In genomic region chr3:31748281-31749245, GRCh38 we compare ENCODE assay signal across 17 cellular contexts.
A peak's percentile ranks its signal among the peaks of the same experiment; 100 is the strongest.
DNase-seq lines count a peak whose midpoint lies in the region; ATAC-seq and TF ChIP-seq lines count a peak whose summit lies in the region.
"Had no signal": no experiment of that assay in that cellular context is flagged by ENCODE, and none has a peak within 500 bp of the region (broad histone marks: within the 10 kb centered on the region; RNA-seq: fewer than 3 reads in every experiment).

No MANE protein-coding gene starts in this region.

- DNase-seq in cardiac muscle cell (ENCODE audit: low read depth in 1 of 2, low spot score in 1 of 2) (peak in 1 of 2 donors; percentile 52), heart left ventricle (no peak), WTC11 (ENCODE audit: low spot score) (no peak), mesothelial cell of epicardium (ENCODE audit: low spot score in 2 of 2, unreplicated experiment in 2 of 2) (no peak), HPDE6-E6E7 (ENCODE audit: extremely low spot score) (no peak), A172 (ENCODE audit: low spot score) (no peak)
- DNase-seq: COR-L47, Kasumi-1, NCI-H1105 treated with DMSO at 0.1 percent for 48 hours, NCI-H1694 treated with DMSO at 0.1 percent for 48 hours, NCI-H2107, NCI-H446, NCI-H69, SHP77 treated with DMSO at 0.1 percent for 48 hours had no signal

- intact Hi-C loops in heart left ventricle (cut with DNase I): no loop called here

- H3K27ac ChIP-seq in cardiac muscle cell (peak overlapping the region; percentile 64), heart left ventricle (no peak overlapping the region)
- H3K27ac ChIP-seq: C4-2B had no signal

- WGBS in heart left ventricle, 4 donors: 67 to 72% (median 69%) methylated on average over 10 of the region's 10 CpGs

- H3K4me3 ChIP-seq in cardiac muscle cell: no peak overlapping the region
- no peak overlapping the region for H3K4me3 ChIP-seq in heart left ventricle

- H3K9me3 ChIP-seq in cardiac muscle cell (ENCODE audit: low read depth) (no peaks in the 10 kb centered on the region), heart left ventricle (no peaks in the 10 kb centered on the region)

- H3K9me3 Mint-ChIP-seq in WTC11: no peaks in the 10 kb centered on the region
- H3K9me3 Mint-ChIP-seq in mesothelial cell of epicardium: no peaks in the 10 kb centered on the region

- H3K4me1 ChIP-seq in cardiac muscle cell (ENCODE audit: low read depth): peaks cover 22% of the 10 kb centered on the region
- peaks cover 0 to 14% (median 0%) of the 10 kb centered on the region in 12 donors for H3K4me1 ChIP-seq in heart left ventricle

- no peaks in the 10 kb centered on the region for H3K27me3 Mint-ChIP-seq in WTC11 (ENCODE audit: low read depth)
- H3K27me3 Mint-ChIP-seq in mesothelial cell of epicardium (ENCODE audit: low read depth): no peaks in the 10 kb centered on the region

- no peak for TF ChIP-seq CTCF in cardiac muscle cell (IDR thresholded peaks at IDR 0.05; ENCODE audit: low read depth, low read length)
- TF ChIP-seq CTCF in heart left ventricle (IDR thresholded peaks at IDR 0.05): no peak
- no peak for TF ChIP-seq CTCF in WTC11 (IDR thresholded peaks at IDR 0.05)
- TF ChIP-seq CTCF in mesothelial cell of epicardium (IDR thresholded peaks at IDR 0.05; ENCODE audit: unreplicated experiment): no peak

- H3K36me3 Mint-ChIP-seq in WTC11: peaks cover 7% of the 10 kb centered on the region; the same call in 1 of the 2 replicates
- no peaks in the 10 kb centered on the region for H3K36me3 Mint-ChIP-seq in mesothelial cell of epicardium

- TF ChIP-seq POLR2A in heart left ventricle (IDR thresholded peaks at IDR 0.05): no peak
- no peak for TF ChIP-seq POLR2A in GM18505 (IDR thresholded peaks at IDR 0.05; ENCODE audit: borderline replicate concordance, extremely low read depth, insufficient read depth, insufficient read length)

- H3K4me3 Mint-ChIP-seq in WTC11 (no peak overlapping the region), mesothelial cell of epicardium (peak overlapping the region; percentile 30)

- CTCF ChIA-PET in WTC11 (lab: Charles Lee): interaction anchor here (0.7 to 1.1 kb wide), 2 partner anchors 24 to 237 kb away, joined by 3 read pairs; no protein-coding TSS in a partner anchor

- POLR2A ChIA-PET in WTC11 (lab: Charles Lee): no interaction called here

- H3K36me3 ChIP-seq in cardiac muscle cell (no peaks in the 10 kb centered on the region), heart left ventricle (peaks cover 0 to 4% (median 0%) of the 10 kb centered on the region in 9 donors)

- peaks cover 15% of the 10 kb centered on the region for H3K4me1 Mint-ChIP-seq in WTC11
- peaks cover 55% of the 10 kb centered on the region for H3K4me1 Mint-ChIP-seq in mesothelial cell of epicardium

- no peak for ATAC-seq in heart left ventricle
- no peak for ATAC-seq in WTC11
- ATAC-seq in GM18505 (IDR thresholded peaks at IDR 0.05; ENCODE audit: unreplicated experiment): no peak
- ATAC-seq in HG02759 (IDR thresholded peaks at IDR 0.05; ENCODE audit: unreplicated experiment): no peak

- H3K27ac Mint-ChIP-seq in WTC11: peak overlapping the region; percentile 68
- H3K27ac Mint-ChIP-seq in mesothelial cell of epicardium: peak overlapping the region; percentile 78

- no peaks in the 10 kb centered on the region for H3K27me3 ChIP-seq in cardiac muscle cell
- H3K27me3 ChIP-seq in heart left ventricle: no peaks in the 10 kb centered on the region

TF ChIP-seq in WTC11, 78 proteins besides CTCF, POLR2A, EP300 and RAD21:
- TF ChIP-seq TCF7 (CRISPR knock-in tag; IDR thresholded peaks at IDR 0.05; ENCODE audit: low read depth): no peak
- TF ChIP-seq ZNF671 (CRISPR knock-in tag; IDR thresholded peaks at IDR 0.05): no peak
- no peak for TF ChIP-seq ESRRA (CRISPR knock-in tag; IDR thresholded peaks at IDR 0.05; ENCODE audit: borderline replicate concordance)
- no peak for TF ChIP-seq RORB (CRISPR knock-in tag; IDR thresholded peaks at IDR 0.05)
- TF ChIP-seq GRHL2 (CRISPR knock-in tag; IDR thresholded peaks at IDR 0.05; ENCODE audit: insufficient replicate concordance, severe bottlenecking): no peak
- no peak for TF ChIP-seq MXD4 (CRISPR knock-in tag; IDR thresholded peaks at IDR 0.05; ENCODE audit: borderline replicate concordance)
- TF ChIP-seq CBFB (CRISPR knock-in tag; IDR thresholded peaks at IDR 0.05; ENCODE audit: low read depth): no peak
- no peak for TF ChIP-seq PRRX2 (CRISPR knock-in tag; IDR thresholded peaks at IDR 0.05)
- no peak for TF ChIP-seq EMX1 (CRISPR knock-in tag; IDR thresholded peaks at IDR 0.05)
- TF ChIP-seq IRF2 (CRISPR knock-in tag; IDR thresholded peaks at IDR 0.05; ENCODE audit: borderline replicate concordance, low read depth): no peak
- no peak for TF ChIP-seq ZNF317 (CRISPR knock-in tag; IDR thresholded peaks at IDR 0.05; ENCODE audit: borderline replicate concordance, low read depth)
- no peak for TF ChIP-seq TP53 (CRISPR knock-in tag; IDR thresholded peaks at IDR 0.05)
- TF ChIP-seq, protein P1, sequence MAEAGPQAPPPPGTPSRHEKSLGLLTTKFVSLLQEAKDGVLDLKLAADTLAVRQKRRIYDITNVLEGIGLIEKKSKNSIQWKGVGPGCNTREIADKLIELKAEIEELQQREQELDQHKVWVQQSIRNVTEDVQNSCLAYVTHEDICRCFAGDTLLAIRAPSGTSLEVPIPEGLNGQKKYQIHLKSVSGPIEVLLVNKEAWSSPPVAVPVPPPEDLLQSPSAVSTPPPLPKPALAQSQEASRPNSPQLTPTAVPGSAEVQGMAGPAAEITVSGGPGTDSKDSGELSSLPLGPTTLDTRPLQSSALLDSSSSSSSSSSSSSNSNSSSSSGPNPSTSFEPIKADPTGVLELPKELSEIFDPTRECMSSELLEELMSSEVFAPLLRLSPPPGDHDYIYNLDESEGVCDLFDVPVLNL (CRISPR knock-in tag; IDR thresholded peaks at IDR 0.05; ENCODE audit: borderline replicate concordance, low read depth): no peak
- TF ChIP-seq, protein P2, sequence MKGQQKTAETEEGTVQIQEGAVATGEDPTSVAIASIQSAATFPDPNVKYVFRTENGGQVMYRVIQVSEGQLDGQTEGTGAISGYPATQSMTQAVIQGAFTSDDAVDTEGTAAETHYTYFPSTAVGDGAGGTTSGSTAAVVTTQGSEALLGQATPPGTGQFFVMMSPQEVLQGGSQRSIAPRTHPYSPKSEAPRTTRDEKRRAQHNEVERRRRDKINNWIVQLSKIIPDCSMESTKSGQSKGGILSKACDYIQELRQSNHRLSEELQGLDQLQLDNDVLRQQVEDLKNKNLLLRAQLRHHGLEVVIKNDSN (CRISPR knock-in tag; IDR thresholded peaks at IDR 0.05): no peak
- no peak for TF ChIP-seq ZNF423 (CRISPR knock-in tag; IDR thresholded peaks at IDR 0.05)
- TF ChIP-seq ARID4B (CRISPR knock-in tag; IDR thresholded peaks at IDR 0.05; ENCODE audit: borderline replicate concordance): no peak
- TF ChIP-seq, protein P3, sequence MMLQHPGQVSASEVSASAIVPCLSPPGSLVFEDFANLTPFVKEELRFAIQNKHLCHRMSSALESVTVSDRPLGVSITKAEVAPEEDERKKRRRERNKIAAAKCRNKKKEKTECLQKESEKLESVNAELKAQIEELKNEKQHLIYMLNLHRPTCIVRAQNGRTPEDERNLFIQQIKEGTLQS (CRISPR knock-in tag; conservative IDR thresholded peaks at IDR 0.05): no peak
TF ChIP-seq in WTC11: peak in this region for 0.
